1 cellular context compared by ENCODE assay signal in genomic region chrX:30313322-30313721, GRCh38.
TF ChIP-seq lines count a peak whose summit lies in the region.

No MANE protein-coding gene starts in this region.

TF ChIP-seq in HepG2, 621 proteins besides CTCF, POLR2A, EP300 and RAD21 (continued from another document and continues in another):
- TF ChIP-seq, protein P1, sequence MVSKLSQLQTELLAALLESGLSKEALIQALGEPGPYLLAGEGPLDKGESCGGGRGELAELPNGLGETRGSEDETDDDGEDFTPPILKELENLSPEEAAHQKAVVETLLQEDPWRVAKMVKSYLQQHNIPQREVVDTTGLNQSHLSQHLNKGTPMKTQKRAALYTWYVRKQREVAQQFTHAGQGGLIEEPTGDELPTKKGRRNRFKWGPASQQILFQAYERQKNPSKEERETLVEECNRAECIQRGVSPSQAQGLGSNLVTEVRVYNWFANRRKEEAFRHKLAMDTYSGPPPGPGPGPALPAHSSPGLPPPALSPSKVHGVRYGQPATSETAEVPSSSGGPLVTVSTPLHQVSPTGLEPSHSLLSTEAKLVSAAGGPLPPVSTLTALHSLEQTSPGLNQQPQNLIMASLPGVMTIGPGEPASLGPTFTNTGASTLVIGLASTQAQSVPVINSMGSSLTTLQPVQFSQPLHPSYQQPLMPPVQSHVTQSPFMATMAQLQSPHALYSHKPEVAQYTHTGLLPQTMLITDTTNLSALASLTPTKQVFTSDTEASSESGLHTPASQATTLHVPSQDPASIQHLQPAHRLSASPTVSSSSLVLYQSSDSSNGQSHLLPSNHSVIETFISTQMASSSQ (IDR thresholded peaks at IDR 0.05; ENCODE audit: low read depth): no peak
- TF ChIP-seq, protein P1 (CRISPR knock-in tag; IDR thresholded peaks at IDR 0.05; ENCODE audit: borderline replicate concordance): no peak
- TF ChIP-seq, protein P2, sequence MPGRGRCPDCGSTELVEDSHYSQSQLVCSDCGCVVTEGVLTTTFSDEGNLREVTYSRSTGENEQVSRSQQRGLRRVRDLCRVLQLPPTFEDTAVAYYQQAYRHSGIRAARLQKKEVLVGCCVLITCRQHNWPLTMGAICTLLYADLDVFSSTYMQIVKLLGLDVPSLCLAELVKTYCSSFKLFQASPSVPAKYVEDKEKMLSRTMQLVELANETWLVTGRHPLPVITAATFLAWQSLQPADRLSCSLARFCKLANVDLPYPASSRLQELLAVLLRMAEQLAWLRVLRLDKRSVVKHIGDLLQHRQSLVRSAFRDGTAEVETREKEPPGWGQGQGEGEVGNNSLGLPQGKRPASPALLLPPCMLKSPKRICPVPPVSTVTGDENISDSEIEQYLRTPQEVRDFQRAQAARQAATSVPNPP (CRISPR knock-in tag; IDR thresholded peaks at IDR 0.05): no peak
- TF ChIP-seq ZNF747 (CRISPR knock-in tag; IDR thresholded peaks at IDR 0.05; ENCODE audit: borderline replicate concordance) (no peak), ZNF674 (CRISPR knock-in tag; IDR thresholded peaks at IDR 0.05; ENCODE audit: low read depth) (no peak), ZNF367 (CRISPR knock-in tag; IDR thresholded peaks at IDR 0.05; ENCODE audit: borderline replicate concordance) (no peak), THAP11 (CRISPR knock-in tag; IDR thresholded peaks at IDR 0.05) (no peak), SP140L (CRISPR knock-in tag; IDR thresholded peaks at IDR 0.05; ENCODE audit: borderline replicate concordance) (no peak), PCBP2 (optimal IDR thresholded peaks at IDR 0.05; ENCODE audit: low read depth, low read length, poor library complexity, severe bottlenecking) (no peak), MED8 (CRISPR knock-in tag; IDR thresholded peaks at IDR 0.05; ENCODE audit: insufficient replicate concordance) (no peak), ZFY (CRISPR knock-in tag; IDR thresholded peaks at IDR 0.05) (no peak), ZSCAN12 (CRISPR knock-in tag; IDR thresholded peaks at IDR 0.05) (no peak), ZIK1 (CRISPR knock-in tag; IDR thresholded peaks at IDR 0.05; ENCODE audit: borderline replicate concordance, low read depth) (no peak), IKZF5 (CRISPR knock-in tag; IDR thresholded peaks at IDR 0.05) (no peak), HNRNPK (IDR thresholded peaks at IDR 0.05; ENCODE audit: low read depth, low read length, poor library complexity, severe bottlenecking) (no peak), THRA (CRISPR knock-in tag; IDR thresholded peaks at IDR 0.05; ENCODE audit: borderline replicate concordance) (peak; percentile 69; the same call in 1 of the 2 replicates), ZNF496 (CRISPR knock-in tag; IDR thresholded peaks at IDR 0.05; ENCODE audit: insufficient replicate concordance) (no peak), MEIS2 (CRISPR knock-in tag; IDR thresholded peaks at IDR 0.05) (no peak), KLF11 (CRISPR knock-in tag; IDR thresholded peaks at IDR 0.05) (no peak), ZNF546 (CRISPR knock-in tag; conservative IDR thresholded peaks at IDR 0.05) (no peak), ZNF292 (CRISPR knock-in tag; IDR thresholded peaks at IDR 0.05; ENCODE audit: borderline replicate concordance, low read depth) (peak; percentile 38; the same call in 1 of the 2 replicates), ZFP91 (CRISPR knock-in tag; IDR thresholded peaks at IDR 0.05; ENCODE audit: borderline replicate concordance) (no peak), ZFP41 (CRISPR knock-in tag; IDR thresholded peaks at IDR 0.05; ENCODE audit: borderline replicate concordance) (no peak), ZBTB42 (CRISPR knock-in tag; IDR thresholded peaks at IDR 0.05) (no peak), NR2F6 (IDR thresholded peaks at IDR 0.05) (0 out of 2 replicates have a peak, but pooled peaks have one; percentile 26), NR2F6 (CRISPR knock-in tag; IDR thresholded peaks at IDR 0.05) (0 out of 2 replicates have a peak, but pooled peaks have one; percentile 33), HMG20B (CRISPR knock-in tag; conservative IDR thresholded peaks at IDR 0.05) (0 out of 2 replicates have a peak, but pooled peaks have one; percentile 19), TSC22D2 (CRISPR knock-in tag; IDR thresholded peaks at IDR 0.05; ENCODE audit: borderline replicate concordance) (no peak), STAG1 (CRISPR knock-in tag; IDR thresholded peaks at IDR 0.05) (no peak), ZNF136 (CRISPR knock-in tag; IDR thresholded peaks at IDR 0.05; ENCODE audit: low read depth) (no peak), YEATS2 (CRISPR knock-in tag; IDR thresholded peaks at IDR 0.05; ENCODE audit: borderline replicate concordance) (no peak), FOXJ3 (CRISPR knock-in tag; IDR thresholded peaks at IDR 0.05; ENCODE audit: borderline replicate concordance) (no peak), NCOR1 (IDR thresholded peaks at IDR 0.05; ENCODE audit: borderline replicate concordance, low read length) (no peak), MBNL3 (CRISPR knock-in tag; conservative IDR thresholded peaks at IDR 0.05) (no peak), TFDP1 (CRISPR knock-in tag; IDR thresholded peaks at IDR 0.05; ENCODE audit: borderline replicate concordance) (no peak), ZNF207 (IDR thresholded peaks at IDR 0.05; ENCODE audit: borderline replicate concordance) (no peak), HDAC2 (CRISPR knock-in tag; IDR thresholded peaks at IDR 0.05) (peak; percentile 52; the same call in 1 of the 2 replicates), FOXA1 (IDR thresholded peaks at IDR 0.05) (no peak; the same call in 1 of the 2 replicates), FOXA1 (CRISPR knock-in tag; IDR thresholded peaks at IDR 0.05) (peak; percentile 86), KDM3A (CRISPR knock-in tag; IDR thresholded peaks at IDR 0.05; ENCODE audit: low read depth) (no peak)
- TF ChIP-seq, protein P3, sequence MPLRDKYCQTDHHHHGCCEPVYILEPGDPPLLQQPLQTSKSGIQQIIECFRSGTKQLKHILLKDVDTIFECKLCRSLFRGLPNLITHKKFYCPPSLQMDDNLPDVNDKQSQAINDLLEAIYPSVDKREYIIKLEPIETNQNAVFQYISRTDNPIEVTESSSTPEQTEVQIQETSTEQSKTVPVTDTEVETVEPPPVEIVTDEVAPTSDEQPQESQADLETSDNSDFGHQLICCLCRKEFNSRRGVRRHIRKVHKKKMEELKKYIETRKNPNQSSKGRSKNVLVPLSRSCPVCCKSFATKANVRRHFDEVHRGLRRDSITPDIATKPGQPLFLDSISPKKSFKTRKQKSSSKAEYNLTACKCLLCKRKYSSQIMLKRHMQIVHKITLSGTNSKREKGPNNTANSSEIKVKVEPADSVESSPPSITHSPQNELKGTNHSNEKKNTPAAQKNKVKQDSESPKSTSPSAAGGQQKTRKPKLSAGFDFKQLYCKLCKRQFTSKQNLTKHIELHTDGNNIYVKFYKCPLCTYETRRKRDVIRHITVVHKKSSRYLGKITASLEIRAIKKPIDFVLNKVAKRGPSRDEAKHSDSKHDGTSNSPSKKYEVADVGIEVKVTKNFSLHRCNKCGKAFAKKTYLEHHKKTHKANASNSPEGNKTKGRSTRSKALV (CRISPR knock-in tag; IDR thresholded peaks at IDR 0.05): no peak
- TF ChIP-seq, protein P4, sequence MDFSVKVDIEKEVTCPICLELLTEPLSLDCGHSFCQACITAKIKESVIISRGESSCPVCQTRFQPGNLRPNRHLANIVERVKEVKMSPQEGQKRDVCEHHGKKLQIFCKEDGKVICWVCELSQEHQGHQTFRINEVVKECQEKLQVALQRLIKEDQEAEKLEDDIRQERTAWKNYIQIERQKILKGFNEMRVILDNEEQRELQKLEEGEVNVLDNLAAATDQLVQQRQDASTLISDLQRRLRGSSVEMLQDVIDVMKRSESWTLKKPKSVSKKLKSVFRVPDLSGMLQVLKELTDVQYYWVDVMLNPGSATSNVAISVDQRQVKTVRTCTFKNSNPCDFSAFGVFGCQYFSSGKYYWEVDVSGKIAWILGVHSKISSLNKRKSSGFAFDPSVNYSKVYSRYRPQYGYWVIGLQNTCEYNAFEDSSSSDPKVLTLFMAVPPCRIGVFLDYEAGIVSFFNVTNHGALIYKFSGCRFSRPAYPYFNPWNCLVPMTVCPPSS (IDR thresholded peaks at IDR 0.05): no peak
- TF ChIP-seq, protein P5, sequence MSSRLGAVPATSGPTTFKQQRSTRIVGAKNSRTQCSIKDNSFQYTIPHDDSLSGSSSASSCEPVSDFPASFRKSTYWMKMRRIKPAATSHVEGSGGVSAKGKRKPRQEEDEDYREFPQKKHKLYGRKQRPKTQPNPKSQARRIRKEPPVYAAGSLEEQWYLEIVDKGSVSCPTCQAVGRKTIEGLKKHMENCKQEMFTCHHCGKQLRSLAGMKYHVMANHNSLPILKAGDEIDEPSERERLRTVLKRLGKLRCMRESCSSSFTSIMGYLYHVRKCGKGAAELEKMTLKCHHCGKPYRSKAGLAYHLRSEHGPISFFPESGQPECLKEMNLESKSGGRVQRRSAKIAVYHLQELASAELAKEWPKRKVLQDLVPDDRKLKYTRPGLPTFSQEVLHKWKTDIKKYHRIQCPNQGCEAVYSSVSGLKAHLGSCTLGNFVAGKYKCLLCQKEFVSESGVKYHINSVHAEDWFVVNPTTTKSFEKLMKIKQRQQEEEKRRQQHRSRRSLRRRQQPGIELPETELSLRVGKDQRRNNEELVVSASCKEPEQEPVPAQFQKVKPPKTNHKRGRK (CRISPR knock-in tag; IDR thresholded peaks at IDR 0.05): no peak
- TF ChIP-seq, protein P6, sequence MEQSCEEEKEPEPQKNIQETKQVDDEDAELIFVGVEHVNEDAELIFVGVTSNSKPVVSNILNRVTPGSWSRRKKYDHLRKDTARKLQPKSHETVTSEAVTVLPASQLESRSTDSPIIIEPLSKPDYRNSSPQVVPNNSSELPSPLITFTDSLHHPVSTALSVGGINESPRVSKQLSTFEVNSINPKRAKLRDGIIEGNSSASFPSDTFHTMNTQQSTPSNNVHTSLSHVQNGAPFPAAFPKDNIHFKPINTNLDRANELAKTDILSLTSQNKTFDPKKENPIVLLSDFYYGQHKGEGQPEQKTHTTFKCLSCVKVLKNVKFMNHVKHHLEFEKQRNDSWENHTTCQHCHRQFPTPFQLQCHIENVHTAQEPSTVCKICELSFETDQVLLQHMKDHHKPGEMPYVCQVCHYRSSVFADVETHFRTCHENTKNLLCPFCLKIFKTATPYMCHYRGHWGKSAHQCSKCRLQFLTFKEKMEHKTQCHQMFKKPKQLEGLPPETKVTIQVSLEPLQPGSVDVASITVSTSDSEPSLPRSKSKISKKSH (CRISPR knock-in tag; IDR thresholded peaks at IDR 0.05; ENCODE audit: borderline replicate concordance): no peak
